Comparison of ENCODE assay signal across 8 cellular contexts in the genomic region with DNA sequence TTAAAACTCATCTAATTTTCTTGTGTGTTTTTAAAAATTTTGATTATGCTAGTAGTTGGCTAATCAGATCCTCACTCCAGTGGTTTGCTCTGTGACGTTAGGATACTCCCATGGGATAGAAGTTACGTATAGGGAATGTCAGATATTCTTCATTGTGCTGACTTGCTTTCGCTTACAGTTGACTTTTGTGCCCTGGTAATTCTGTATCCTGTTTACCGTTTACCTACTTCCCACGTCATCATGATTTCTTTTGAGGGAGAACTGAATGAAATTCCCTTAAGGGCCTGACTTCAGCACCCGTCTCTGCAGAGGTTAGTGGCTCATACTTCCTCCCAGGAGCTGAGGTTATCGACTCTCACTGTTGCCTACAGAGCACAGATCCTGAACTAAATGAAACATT. TPM values are rescaled to one million over a fixed set of nuclear protein-coding genes. Genes with fewer than 3 reads are reported as not detected.
A peak's percentile ranks its signal among the peaks of the same experiment; 100 is the strongest.
DNase-seq lines count a peak whose midpoint lies in the region; ATAC-seq and TF ChIP-seq lines count a peak whose summit lies in the region.

No MANE protein-coding gene starts in this region.

- peaks cover 23 to 36% of the 10 kb centered on the region in 2 donors for H3K4me1 ChIP-seq in thyroid gland
- peaks cover 17% of the 10 kb centered on the region for H3K4me1 ChIP-seq in effector memory CD4-positive, alpha-beta T cell (ENCODE audit: control insufficient read depth, insufficient read depth, low read length, poor library complexity, severe bottlenecking)

- in situ Hi-C loops in astrocyte of the cerebellum (cut with HindIII; ENCODE audit: low sequenced_read_pairs) = no loop called here

- H3K27me3 Mint-ChIP-seq in activated CD8-positive, alpha-beta T cell treated with anti-CD3 and anti-CD28 coated beads, Interleukin-2, amount 10 ng/mL, durations not matched to agents 7 days and 5 days (ENCODE audit: low read depth) = no peaks in the 10 kb centered on the region
- H3K27me3 Mint-ChIP-seq in activated CD8-positive, alpha-beta T cell treated with anti-CD3 and anti-CD28 coated beads for 36 hours = no peaks in the 10 kb centered on the region

- H3K27me3 ChIP-seq in thyroid gland = no peaks in the 10 kb centered on the region
- no peaks in the 10 kb centered on the region for H3K27me3 ChIP-seq in effector memory CD4-positive, alpha-beta T cell (replicated peaks; ENCODE audit: control insufficient read depth, insufficient read depth, low read length, poor library complexity, severe bottlenecking)

- POLR2A ChIA-PET in activated CD8-positive, alpha-beta T cell treated with anti-CD3 and anti-CD28 coated beads, Interleukin-2, amount 10 ng/mL, durations not matched to agents 7 days and 5 days (lab: Charles Lee) = no interaction called here
- POLR2A ChIA-PET in activated CD8-positive, alpha-beta T cell treated with anti-CD3 and anti-CD28 coated beads for 36 hours (lab: Charles Lee) = no interaction called here

- CTCF ChIA-PET in activated CD8-positive, alpha-beta T cell treated with anti-CD3 and anti-CD28 coated beads, Interleukin-2, amount 10 ng/mL, durations not matched to agents 7 days and 5 days (lab: Charles Lee) = no interaction called here
- CTCF ChIA-PET in activated CD8-positive, alpha-beta T cell treated with anti-CD3 and anti-CD28 coated beads for 36 hours (lab: Charles Lee) = no interaction called here

- WGBS in thyroid gland, 2 donors = 34 to 39% methylated on average over 7 of the region's 7 CpGs

- ATAC-seq in activated CD8-positive, alpha-beta T cell treated with anti-CD3 and anti-CD28 coated beads, Interleukin-2, amount 10 ng/mL, durations not matched to agents 7 days and 5 days = no peak
- ATAC-seq in activated CD8-positive, alpha-beta T cell treated with anti-CD3 and anti-CD28 coated beads for 36 hours = no peak

- H3K4me3 ChIP-seq in astrocyte of the cerebellum (ENCODE audit: low read depth, low read length) (peak overlapping the region; percentile 93), thyroid gland (replicated peaks in 1 of 3) (peak overlapping the region in 1 of 3 donors; percentile 6)
- H3K4me3 ChIP-seq in effector memory CD4-positive, alpha-beta T cell (ENCODE audit: insufficient read depth, low read depth, low read length, poor library complexity, severe bottlenecking) = no peak overlapping the region

- no peaks in the 10 kb centered on the region for H3K9me3 Mint-ChIP-seq in activated CD8-positive, alpha-beta T cell treated with anti-CD3 and anti-CD28 coated beads, Interleukin-2, amount 10 ng/mL, durations not matched to agents 7 days and 5 days (ENCODE audit: insufficient read depth)
- no peaks in the 10 kb centered on the region for H3K9me3 Mint-ChIP-seq in activated CD8-positive, alpha-beta T cell treated with anti-CD3 and anti-CD28 coated beads for 36 hours

- peak overlapping the region in 2 of 3 donors; percentile 44 to 100 for H3K27ac ChIP-seq in thyroid gland
- H3K27ac ChIP-seq in effector memory CD4-positive, alpha-beta T cell (ENCODE audit: insufficient read depth, low read length, poor library complexity, severe bottlenecking) = no peak overlapping the region

- TF ChIP-seq CTCF in activated CD8-positive, alpha-beta T cell treated with anti-CD3 and anti-CD28 coated beads for 36 hours (IDR thresholded peaks at IDR 0.05) = no peak
- no peak for TF ChIP-seq CTCF in astrocyte of the cerebellum (IDR thresholded peaks at IDR 0.05; ENCODE audit: low read depth, low read length, missing control alignments)
- TF ChIP-seq CTCF in thyroid gland (IDR thresholded peaks at IDR 0.05) = no peak

- no peak for TF ChIP-seq POLR2A in thyroid gland (IDR thresholded peaks at IDR 0.05)

- H3K4me1 Mint-ChIP-seq in activated CD8-positive, alpha-beta T cell treated with anti-CD3 and anti-CD28 coated beads, Interleukin-2, amount 10 ng/mL, durations not matched to agents 7 days and 5 days (ENCODE audit: low read depth) = peaks cover 53% of the 10 kb centered on the region
- peaks cover 54% of the 10 kb centered on the region for H3K4me1 Mint-ChIP-seq in activated CD8-positive, alpha-beta T cell treated with anti-CD3 and anti-CD28 coated beads for 36 hours (ENCODE audit: low read depth)

- H3K27ac Mint-ChIP-seq in activated CD8-positive, alpha-beta T cell treated with anti-CD3 and anti-CD28 coated beads, Interleukin-2, amount 10 ng/mL, durations not matched to agents 7 days and 5 days = no peak overlapping the region
- no peak overlapping the region for H3K27ac Mint-ChIP-seq in activated CD8-positive, alpha-beta T cell treated with anti-CD3 and anti-CD28 coated beads for 36 hours

- no peaks in the 10 kb centered on the region for H3K9me3 ChIP-seq in thyroid gland
- H3K9me3 ChIP-seq in effector memory CD4-positive, alpha-beta T cell (ENCODE audit: control insufficient read depth, low read length) = no peaks in the 10 kb centered on the region

- intact Hi-C loops in activated CD8-positive, alpha-beta T cell treated with anti-CD3 and anti-CD28 coated beads for 36 hours (cut with micrococcal nuclease) = no loop called here
- intact Hi-C loops in thyroid gland (cut with DNase I) = no loop called here

- peaks cover 63% of the 10 kb centered on the region for H3K36me3 Mint-ChIP-seq in activated CD8-positive, alpha-beta T cell treated with anti-CD3 and anti-CD28 coated beads, Interleukin-2, amount 10 ng/mL, durations not matched to agents 7 days and 5 days (ENCODE audit: low read depth)
- H3K36me3 Mint-ChIP-seq in activated CD8-positive, alpha-beta T cell treated with anti-CD3 and anti-CD28 coated beads for 36 hours (ENCODE audit: low read depth) = peaks cover 53% of the 10 kb centered on the region

- peak overlapping the region; percentile 94 for H3K4me3 Mint-ChIP-seq in activated CD8-positive, alpha-beta T cell treated with anti-CD3 and anti-CD28 coated beads, Interleukin-2, amount 10 ng/mL, durations not matched to agents 7 days and 5 days
- H3K4me3 Mint-ChIP-seq in activated CD8-positive, alpha-beta T cell treated with anti-CD3 and anti-CD28 coated beads for 36 hours = no peak overlapping the region

- DNase-seq in activated CD8-positive, alpha-beta T cell treated with anti-CD3 and anti-CD28 coated beads, Interleukin-2, amount 10 ng/mL, durations not matched to agents 7 days and 5 days = no peak
- DNase-seq in activated CD8-positive, alpha-beta T cell treated with anti-CD3 and anti-CD28 coated beads for 36 hours = no peak
- DNase-seq in astrocyte of the cerebellum (ENCODE audit: low read depth) (no peak), kidney tubule cell (ENCODE audit: low spot score) (peak; percentile 57), thyroid gland (no peak), RPMI8226 (no peak), NCI-H2029 treated with DMSO at 0.1 percent for 48 hours (lab: John Stamatoyannopoulos, UW) (no peak)
- DNase-seq in effector memory CD4-positive, alpha-beta T cell = no peak

- H3K36me3 ChIP-seq in thyroid gland = peaks cover 13 to 19% of the 10 kb centered on the region in 2 donors
- H3K36me3 ChIP-seq in effector memory CD4-positive, alpha-beta T cell (ENCODE audit: control insufficient read depth, insufficient read depth, low read length) = peaks cover 18% of the 10 kb centered on the region

RNA-seq across cellular contexts. Expression of a gene that starts 2.6 kb away (rescaled TPM):
- 100 to 1,000 TPM; 210 to 221 TPM for total RNA-seq in activated CD8-positive, alpha-beta T cell treated with anti-CD3 and anti-CD28 coated beads, Interleukin-2, amount 10 ng/mL, durations not matched to agents 7 days and 5 days
- total RNA-seq in activated CD8-positive, alpha-beta T cell treated with anti-CD3 and anti-CD28 coated beads for 36 hours = 100 to 1,000 TPM; 157 to 168 TPM
- total RNA-seq in thyroid gland = 100 to 1,000 TPM; 367 to 431 (median 417) TPM

RNA-seq across cellular contexts. Expression of a gene that starts 57.5 kb away (rescaled TPM):
- total RNA-seq in activated CD8-positive, alpha-beta T cell treated with anti-CD3 and anti-CD28 coated beads, Interleukin-2, amount 10 ng/mL, durations not matched to agents 7 days and 5 days = 10 to 100 TPM; 40.8 to 41.4 TPM
- 10 to 100 TPM; 11.3 to 13.1 TPM for total RNA-seq in activated CD8-positive, alpha-beta T cell treated with anti-CD3 and anti-CD28 coated beads for 36 hours
- total RNA-seq in thyroid gland = 10 to 100 TPM; 50.0 to 89.8 (median 78.4) TPM
